3 cellular contexts compared by ENCODE assay signal in genomic region chr15:66719471-66719870, GRCh38.
TF ChIP-seq lines count a peak whose summit lies in the region.

No MANE protein-coding gene starts in this region.

TF ChIP-seq in SK-N-SH, 30 proteins besides CTCF, POLR2A, EP300 and RAD21:
- TF ChIP-seq YY1 (IDR thresholded peaks at IDR 0.05; ENCODE audit: low read depth) (no peak), NRF1 (IDR thresholded peaks at IDR 0.05; ENCODE audit: low read depth, low read length) (no peak), TEAD4 (IDR thresholded peaks at IDR 0.05; ENCODE audit: borderline replicate concordance, insufficient read depth) (no peak), FOSL2 (IDR thresholded peaks at IDR 0.05; ENCODE audit: borderline replicate concordance, low read depth) (no peak), FOXJ3 (CRISPR knock-in tag; IDR thresholded peaks at IDR 0.05) (no peak), RXRA (IDR thresholded peaks at IDR 0.05; ENCODE audit: borderline replicate concordance, low read depth) (no peak), TAF1 (IDR thresholded peaks at IDR 0.05; ENCODE audit: borderline replicate concordance, low read depth, low read length) (no peak), NFIC (IDR thresholded peaks at IDR 0.05; ENCODE audit: borderline replicate concordance) (no peak)
- TF ChIP-seq, protein P1, sequence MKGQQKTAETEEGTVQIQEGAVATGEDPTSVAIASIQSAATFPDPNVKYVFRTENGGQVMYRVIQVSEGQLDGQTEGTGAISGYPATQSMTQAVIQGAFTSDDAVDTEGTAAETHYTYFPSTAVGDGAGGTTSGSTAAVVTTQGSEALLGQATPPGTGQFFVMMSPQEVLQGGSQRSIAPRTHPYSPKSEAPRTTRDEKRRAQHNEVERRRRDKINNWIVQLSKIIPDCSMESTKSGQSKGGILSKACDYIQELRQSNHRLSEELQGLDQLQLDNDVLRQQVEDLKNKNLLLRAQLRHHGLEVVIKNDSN (IDR thresholded peaks at IDR 0.05; ENCODE audit: borderline replicate concordance, low read depth) = no peak

TF ChIP-seq in SK-N-SH treated with all-trans-retinoic acid at 6 μM for 48 hours, 23 proteins besides CTCF, POLR2A, EP300 and RAD21:
- TF ChIP-seq BACH2 (CRISPR knock-in tag; IDR thresholded peaks at IDR 0.05; ENCODE audit: borderline replicate concordance) (no peak), ARNTL (CRISPR knock-in tag; IDR thresholded peaks at IDR 0.05; ENCODE audit: borderline replicate concordance, low read depth) (no peak), ZFP3 (CRISPR knock-in tag; IDR thresholded peaks at IDR 0.05) (no peak), SNAI2 (CRISPR knock-in tag; IDR thresholded peaks at IDR 0.05) (no peak), ZFP30 (CRISPR knock-in tag; IDR thresholded peaks at IDR 0.05) (no peak), ESRRG (CRISPR knock-in tag; IDR thresholded peaks at IDR 0.05) (no peak), ZNF565 (CRISPR knock-in tag; conservative IDR thresholded peaks at IDR 0.05; ENCODE audit: low read depth) (no peak)
TF ChIP-seq in SK-N-SH treated with all-trans-retinoic acid at 6 μM for 48 hours: peak in this region for 0.

TF ChIP-seq in IMR-90, 13 proteins besides CTCF, POLR2A, EP300 and RAD21:
- TF ChIP-seq MAZ (IDR thresholded peaks at IDR 0.05; ENCODE audit: borderline replicate concordance, low read depth, low read length) = no peak
- no peak for TF ChIP-seq CEBPB (IDR thresholded peaks at IDR 0.05; ENCODE audit: low read depth, low read length)
- no peak for TF ChIP-seq RCOR1 (IDR thresholded peaks at IDR 0.05; ENCODE audit: insufficient replicate concordance, low read length)
- TF ChIP-seq MAFK (IDR thresholded peaks at IDR 0.05; ENCODE audit: low read depth, low read length) = no peak
- no peak for TF ChIP-seq NFE2L2 (IDR thresholded peaks at IDR 0.05; ENCODE audit: low read depth, low read length)
- TF ChIP-seq CHD1 (IDR thresholded peaks at IDR 0.05; ENCODE audit: low read depth, low read length) = no peak
- no peak for TF ChIP-seq MXI1 (IDR thresholded peaks at IDR 0.05; ENCODE audit: borderline replicate concordance, low read depth, low read length)
- TF ChIP-seq FOS (IDR thresholded peaks at IDR 0.05; ENCODE audit: low read depth, low read length) = no peak
- TF ChIP-seq USF2 (IDR thresholded peaks at IDR 0.05; ENCODE audit: low read depth, low read length) = no peak
- TF ChIP-seq SMC3 (IDR thresholded peaks at IDR 0.05; ENCODE audit: low read depth, low read length) = no peak
- TF ChIP-seq BHLHE40 (IDR thresholded peaks at IDR 0.05; ENCODE audit: low read depth, low read length) = no peak
- TF ChIP-seq, protein P2, sequence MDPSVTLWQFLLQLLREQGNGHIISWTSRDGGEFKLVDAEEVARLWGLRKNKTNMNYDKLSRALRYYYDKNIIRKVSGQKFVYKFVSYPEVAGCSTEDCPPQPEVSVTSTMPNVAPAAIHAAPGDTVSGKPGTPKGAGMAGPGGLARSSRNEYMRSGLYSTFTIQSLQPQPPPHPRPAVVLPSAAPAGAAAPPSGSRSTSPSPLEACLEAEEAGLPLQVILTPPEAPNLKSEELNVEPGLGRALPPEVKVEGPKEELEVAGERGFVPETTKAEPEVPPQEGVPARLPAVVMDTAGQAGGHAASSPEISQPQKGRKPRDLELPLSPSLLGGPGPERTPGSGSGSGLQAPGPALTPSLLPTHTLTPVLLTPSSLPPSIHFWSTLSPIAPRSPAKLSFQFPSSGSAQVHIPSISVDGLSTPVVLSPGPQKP (IDR thresholded peaks at IDR 0.05; ENCODE audit: borderline replicate concordance, low read depth, low read length) = no peak
- TF ChIP-seq RFX5 (IDR thresholded peaks at IDR 0.05; ENCODE audit: low read depth, low read length) = no peak
